8 cellular contexts compared by ENCODE assay signal in genomic region chr17:59892251-59892848, GRCh38. TPM values are rescaled to one million over a fixed set of nuclear protein-coding genes. Genes with fewer than 3 reads are reported as not detected.
DNase-seq lines count a peak whose midpoint lies in the region; ATAC-seq and TF ChIP-seq lines count a peak whose summit lies in the region.

No MANE protein-coding gene starts in this region.

- ATAC-seq in GM19438 (IDR thresholded peaks at IDR 0.05; ENCODE audit: low read depth, unreplicated experiment), result peak; percentile 62
- peak; percentile 44 for ATAC-seq in HG03108 (IDR thresholded peaks at IDR 0.05; ENCODE audit: unreplicated experiment)
- peak; percentile 43 for ATAC-seq in activated CD8-positive, alpha-beta memory T cell treated with anti-CD3 and anti-CD28 coated beads, Interleukin-2, amount 10 ng/mL, durations not matched to agents 7 days and 5 days

- H3K27ac Mint-ChIP-seq in activated CD8-positive, alpha-beta memory T cell treated with anti-CD3 and anti-CD28 coated beads, Interleukin-2, amount 10 ng/mL, durations not matched to agents 7 days and 5 days, result peak overlapping the region; percentile 92

- DNase-seq in activated CD8-positive, alpha-beta memory T cell treated with anti-CD3 and anti-CD28 coated beads, Interleukin-2, amount 10 ng/mL, durations not matched to agents 7 days and 5 days, result peak; percentile 41
- DNase-seq in cardiac muscle cell (ENCODE audit: low read depth in 1 of 2, low spot score in 1 of 2) (no peak), retinal pigment epithelial cell (ENCODE audit: low read depth) (no peak), NCI-H2029 (lab: John Stamatoyannopoulos, UW) (no peak), NAMALWA (ENCODE audit: low spot score) (no peak), DMS114 treated with DMSO at 0.1 percent for 48 hours (lab: John Stamatoyannopoulos, UW; ENCODE audit: unreplicated experiment) (no peak)

- H3K4me1 ChIP-seq in cardiac muscle cell (ENCODE audit: low read depth), result peaks cover 8% of the 10 kb centered on the region

- H3K27me3 ChIP-seq in cardiac muscle cell, result no peaks in the 10 kb centered on the region

- CTCF ChIA-PET in activated CD8-positive, alpha-beta memory T cell treated with anti-CD3 and anti-CD28 coated beads, Interleukin-2, amount 10 ng/mL, durations not matched to agents 7 days and 5 days (lab: Charles Lee), result interaction anchor here (0.7 to 3.8 kb wide), 9 partner anchors 11 to 185 kb away, joined by 3 to 22 read pairs (median 3); partner anchors contain the start of gene RNFT1

- H3K27me3 Mint-ChIP-seq in activated CD8-positive, alpha-beta memory T cell treated with anti-CD3 and anti-CD28 coated beads, Interleukin-2, amount 10 ng/mL, durations not matched to agents 7 days and 5 days, result no peaks in the 10 kb centered on the region

- peak overlapping the region; percentile 26 for H3K27ac ChIP-seq in cardiac muscle cell

- peaks cover 24% of the 10 kb centered on the region for H3K36me3 Mint-ChIP-seq in activated CD8-positive, alpha-beta memory T cell treated with anti-CD3 and anti-CD28 coated beads, Interleukin-2, amount 10 ng/mL, durations not matched to agents 7 days and 5 days

- H3K9me3 ChIP-seq in cardiac muscle cell (ENCODE audit: low read depth), result no peaks in the 10 kb centered on the region

- peak overlapping the region; percentile 94 for H3K4me3 Mint-ChIP-seq in activated CD8-positive, alpha-beta memory T cell treated with anti-CD3 and anti-CD28 coated beads, Interleukin-2, amount 10 ng/mL, durations not matched to agents 7 days and 5 days

- H3K4me3 ChIP-seq in cardiac muscle cell (peak overlapping the region; percentile 53), retinal pigment epithelial cell (ENCODE audit: low read length) (peak overlapping the region; percentile 71)

- H3K36me3 ChIP-seq in cardiac muscle cell, result peaks cover 3% of the 10 kb centered on the region

- H3K4me1 Mint-ChIP-seq in activated CD8-positive, alpha-beta memory T cell treated with anti-CD3 and anti-CD28 coated beads, Interleukin-2, amount 10 ng/mL, durations not matched to agents 7 days and 5 days, result peaks cover 55% of the 10 kb centered on the region

- no peak for TF ChIP-seq CTCF in cardiac muscle cell (IDR thresholded peaks at IDR 0.05; ENCODE audit: low read depth, low read length)
- TF ChIP-seq CTCF in retinal pigment epithelial cell (conservative IDR thresholded peaks at IDR 0.05; ENCODE audit: low read depth, low read length), result no peak

- H3K9me3 Mint-ChIP-seq in activated CD8-positive, alpha-beta memory T cell treated with anti-CD3 and anti-CD28 coated beads, Interleukin-2, amount 10 ng/mL, durations not matched to agents 7 days and 5 days (ENCODE audit: low read depth), result no peaks in the 10 kb centered on the region

RNA-seq across cellular contexts. Expression of gene TUBD1, which starts 0.4 kb away (rescaled TPM):
- total RNA-seq in activated CD8-positive, alpha-beta memory T cell treated with anti-CD3 and anti-CD28 coated beads, Interleukin-2, amount 10 ng/mL, durations not matched to agents 7 days and 5 days, result 10 to 100 TPM; 14.3 to 15.5 TPM
- total RNA-seq in cardiac muscle cell, result 9.0 and 10.9 TPM in 2 replicates
- polyA plus RNA-seq in cardiac muscle cell, result 17.5 and 21.1 TPM in 2 replicates

RNA-seq across cellular contexts. Expression of gene RPS6KB1, which starts 0.6 kb away (rescaled TPM):
- total RNA-seq in activated CD8-positive, alpha-beta memory T cell treated with anti-CD3 and anti-CD28 coated beads, Interleukin-2, amount 10 ng/mL, durations not matched to agents 7 days and 5 days, result 10 to 100 TPM; 52.3 to 58.6 TPM
- total RNA-seq in cardiac muscle cell, result 30.9 and 103 TPM in 2 replicates
- 13.6 and 19.2 TPM in 2 replicates for polyA plus RNA-seq in cardiac muscle cell
